In the genomic region with DNA sequence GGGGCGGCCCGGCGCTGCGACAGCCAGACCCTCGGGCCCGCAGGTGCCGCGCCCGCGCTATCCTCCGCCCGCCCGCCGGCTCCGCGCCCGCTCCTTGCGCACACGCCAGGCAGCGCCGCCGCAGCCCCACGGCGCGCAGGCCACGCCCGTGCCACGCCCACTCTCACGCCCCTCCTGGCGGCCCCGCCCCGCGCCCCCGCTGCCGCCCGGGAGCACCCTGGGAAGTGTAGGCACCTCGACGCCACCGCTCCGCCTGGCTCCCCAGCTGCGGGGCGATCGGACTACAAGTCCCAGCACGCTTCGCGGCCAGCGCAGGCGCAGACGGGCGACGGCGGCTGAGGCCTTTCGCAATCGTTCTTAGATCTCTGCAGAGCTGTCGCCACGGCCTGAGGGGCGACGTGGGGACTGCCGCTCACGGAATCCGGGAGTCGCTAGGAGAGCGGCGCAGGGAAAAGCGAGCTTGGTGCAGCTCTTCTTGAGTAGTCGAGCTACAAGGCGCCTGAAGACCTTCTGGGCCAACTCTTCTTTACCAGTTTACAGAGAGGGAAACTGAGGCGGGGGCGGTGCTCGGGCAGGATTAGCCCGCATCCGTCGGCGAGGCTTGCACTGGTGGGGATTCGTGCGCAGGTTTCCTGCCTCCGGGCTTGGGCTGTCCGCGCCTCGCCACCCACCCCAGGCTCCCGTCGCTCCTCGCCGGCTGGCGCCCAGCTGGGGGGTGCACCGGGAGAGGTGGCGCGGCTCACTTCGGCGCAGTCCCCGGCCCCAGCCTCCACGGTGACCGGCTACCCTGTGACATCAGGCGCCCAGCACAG, we compare ENCODE assay signal across 8 cellular contexts. TPM values are rescaled to one million over a fixed set of nuclear protein-coding genes. Genes with fewer than 3 reads are reported as not detected.
DNase-seq lines count a peak whose midpoint lies in the region; ATAC-seq, FAIRE-seq and TF ChIP-seq lines count a peak whose summit lies in the region.

TSS of gene ABLIM2 (minus strand) at position 104 of the 812 bp plus-strand sequence. CDS start 124 bp downstream, outside the sequence.

- DNase-seq in AG10803 (ENCODE audit: low read depth) (peak; percentile 97), NCI-H446 (lab: John Stamatoyannopoulos, UW) (peak; percentile 80 to 95), cerebellum (ENCODE audit: low spot score) (peak; percentile 100), kidney (peak; percentile 100)
- peak; percentile 99 for DNase-seq in activated CD4-positive, CD25-positive, alpha-beta regulatory T cell treated with anti-CD3 and anti-CD28 coated beads, Interleukin-2, amount 50 U/mL, for 72 hours
- peak; percentile 99 to 100 for DNase-seq in stimulated activated CD4-positive, alpha-beta T cell treated with anti-CD3 and anti-CD28 coated beads, Interleukin-15, amount 100 ng/mL, for 1 hour (ENCODE audit: low read depth in 1 of 2, low spot score in 1 of 2)

- H3K9me3 ChIP-seq in kidney (ENCODE audit: control insufficient read depth in 1 of 2, low read length in 2 of 2), result no peaks in the 10 kb centered on the region

- peaks cover 6 to 9% of the 10 kb centered on the region in 2 donors for H3K4me1 ChIP-seq in kidney (ENCODE audit: control insufficient read depth in 1 of 2, insufficient read depth in 1 of 2, low read depth in 1 of 2, low read length in 2 of 2)

- no peak for FAIRE-seq in kidney (lab: Jason Lieb, UNC)

- H3K4me3 ChIP-seq in AG10803 (ENCODE audit: low read length) (peak within 1 kb of the TSS; percentile 93), kidney (ENCODE audit: low read length in 2 of 2) (peak within 1 kb of the TSS; percentile 69 to 95)

- ATAC-seq in GM19043 (IDR thresholded peaks at IDR 0.05; ENCODE audit: low read depth, unreplicated experiment) (peak; percentile 94), HG03354 (IDR thresholded peaks at IDR 0.05; ENCODE audit: poor library complexity, severe bottlenecking, unreplicated experiment) (peak; percentile 98)

- H3K9ac ChIP-seq in kidney (ENCODE audit: low read length in 2 of 2), result peak within 1 kb of the TSS; percentile 70 to 86

- H3K27ac ChIP-seq in kidney (ENCODE audit: low read depth in 2 of 2, low read length in 2 of 2), result no peak within 1 kb of the TSS

- H3K36me3 ChIP-seq in kidney (ENCODE audit: control insufficient read depth in 1 of 2, insufficient read depth in 2 of 2, low read length in 2 of 2), result no peaks in the 10 kb centered on the region

- TF ChIP-seq CTCF in AG10803 (conservative IDR thresholded peaks at IDR 0.05; ENCODE audit: low read length) (no peak), kidney (IDR thresholded peaks at IDR 0.05; ENCODE audit: borderline replicate concordance, extremely low read depth, insufficient read depth) (no peak)

- intact Hi-C loops in kidney (cut with DNase I), result no loop called here

RNA-seq across cellular contexts. Expression of gene ABLIM2, which starts in this region (rescaled TPM):
- total RNA-seq in cerebellum (14.2 TPM), kidney (23.3 TPM)
- 9.5 TPM for polyA plus RNA-seq in kidney (ENCODE audit: insufficient read depth, low read depth, low replicate concordance)
